In the genomic region with DNA sequence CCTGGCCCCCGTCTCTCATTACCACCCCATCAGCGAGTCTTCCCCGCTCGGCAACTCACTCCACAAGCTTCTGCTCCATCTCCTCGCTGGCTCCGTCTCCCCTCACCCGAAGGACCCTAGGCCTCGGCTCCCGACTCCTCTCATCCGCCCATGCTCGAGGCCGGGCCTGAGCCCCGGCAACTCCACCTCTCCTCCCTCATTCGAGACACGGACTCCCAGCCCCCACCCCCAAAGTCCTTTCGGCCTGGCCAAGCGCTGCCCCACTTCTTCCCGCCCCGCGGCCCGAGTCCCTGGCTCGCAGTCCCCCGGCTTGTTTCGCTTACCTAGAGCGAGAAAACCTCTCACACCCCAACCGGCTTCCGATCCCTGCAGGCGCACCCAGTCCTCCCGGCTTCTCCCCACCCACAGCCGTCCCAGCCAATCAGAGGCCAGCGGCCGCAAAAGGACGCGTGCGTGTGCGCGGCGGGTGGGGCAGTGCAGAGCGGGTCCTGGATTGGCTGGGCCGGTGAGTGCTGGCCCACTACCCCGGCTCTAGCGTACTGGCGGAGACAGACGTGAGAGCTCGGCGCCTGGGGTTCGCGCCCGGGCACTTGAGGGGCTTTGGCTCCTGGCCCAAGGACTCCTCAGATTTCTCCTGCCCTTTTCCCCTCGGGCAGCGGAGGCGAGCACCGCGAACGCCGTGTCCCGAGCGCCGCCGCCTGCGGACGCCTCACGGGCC, we compare ENCODE assay signal across 8 cellular contexts. TPM values are rescaled to one million over a fixed set of nuclear protein-coding genes. Genes with fewer than 3 reads are reported as not detected.
A peak's percentile ranks its signal among the peaks of the same experiment; 100 is the strongest.
DNase-seq lines count a peak whose midpoint lies in the region; ATAC-seq and TF ChIP-seq lines count a peak whose summit lies in the region.

A gene (minus strand): TSS at position 378 of the 718 bp plus-strand sequence. CDS start 10,237 bp downstream, outside the sequence.

- intact Hi-C loops in ascending aorta (cut with DNase I) = loop anchor here (2.0 kb wide), 2 partner anchors 23 to 31 kb away; a partner anchor contains a TSS
- intact Hi-C loops in right cardiac atrium (cut with DNase I) = no loop called here
- intact Hi-C loops in vagina (cut with DNase I) = no loop called here

- H3K4me3 ChIP-seq in ascending aorta = peak within 1 kb of the TSS; percentile 74 to 85
- peak within 1 kb of the TSS; percentile 74 for H3K4me3 ChIP-seq in right cardiac atrium (ENCODE audit: low read length)
- peak within 1 kb of the TSS; percentile 77 to 90 for H3K4me3 ChIP-seq in vagina

- peak; percentile 99 for ATAC-seq in GM18502 (IDR thresholded peaks at IDR 0.05; ENCODE audit: poor library complexity, unreplicated experiment)
- peak; percentile 96 for ATAC-seq in HG02970 (IDR thresholded peaks at IDR 0.05; ENCODE audit: low FRiP score, unreplicated experiment)
- ATAC-seq in right cardiac atrium = peak; percentile 100

- WGBS in right cardiac atrium = under 1% methylated on average over 63 of the region's 63 CpGs

- peak within 1 kb of the TSS; percentile 84 for H3K27ac Mint-ChIP-seq in T-helper 2 cell treated with Interferon-gamma antibody and Interleukin-4, amounts not matched to agents 5 μg/mL and 100 μg/mL, for 36 hours

- TF ChIP-seq CTCF in ascending aorta (IDR thresholded peaks at IDR 0.05) (no peak), vagina (IDR thresholded peaks at IDR 0.05) (no peak)

- H3K36me3 ChIP-seq in ascending aorta (no peaks in the 10 kb centered on the region), vagina (no peaks in the 10 kb centered on the region)

- H3K9me3 Mint-ChIP-seq in T-helper 2 cell treated with Interferon-gamma antibody and Interleukin-4, amounts not matched to agents 5 μg/mL and 100 μg/mL, for 36 hours = no peaks in the 10 kb centered on the region

- H3K36me3 Mint-ChIP-seq in T-helper 2 cell treated with Interferon-gamma antibody and Interleukin-4, amounts not matched to agents 5 μg/mL and 100 μg/mL, for 36 hours (ENCODE audit: low read depth) = peaks cover 15% of the 10 kb centered on the region

- peaks cover 0 to 34% of the 10 kb centered on the region in 2 donors for H3K4me1 ChIP-seq in ascending aorta
- peaks cover 5% of the 10 kb centered on the region for H3K4me1 ChIP-seq in right cardiac atrium (ENCODE audit: control insufficient read depth, insufficient read depth, low read length)
- peaks cover 46% of the 10 kb centered on the region for H3K4me1 ChIP-seq in vagina

- DNase-seq in NCI-H1930 (lab: John Stamatoyannopoulos, UW) (peak; percentile 75 to 81), ascending aorta (ENCODE audit: low spot score in 2 of 2) (peak; percentile 87 to 97), right cardiac atrium (peak; percentile 96 to 98 (median 98)), putamen (ENCODE audit: low spot score) (peak; percentile 98), vagina (ENCODE audit: extremely low spot score in 2 of 2) (peak in 1 of 2 donors; percentile 98)
- DNase-seq in T-helper 2 cell treated with Interferon-gamma antibody and Interleukin-4, amounts not matched to agents 5 μg/mL and 100 μg/mL, for 36 hours (ENCODE audit: low spot score) = peak; percentile 94

- H3K9me3 ChIP-seq in ascending aorta (no peaks in the 10 kb centered on the region), right cardiac atrium (ENCODE audit: control insufficient read depth, low read length) (no peaks in the 10 kb centered on the region), vagina (no peaks in the 10 kb centered on the region)

- H3K27me3 ChIP-seq in ascending aorta = no peaks in the 10 kb centered on the region
- H3K27me3 ChIP-seq in right cardiac atrium (ENCODE audit: control insufficient read depth, insufficient read depth) = no peaks in the 10 kb centered on the region
- no peaks in the 10 kb centered on the region for H3K27me3 ChIP-seq in vagina

- H3K4me3 Mint-ChIP-seq in T-helper 2 cell treated with Interferon-gamma antibody and Interleukin-4, amounts not matched to agents 5 μg/mL and 100 μg/mL, for 36 hours = peak within 1 kb of the TSS; percentile 96

- TF ChIP-seq POLR2A in vagina (IDR thresholded peaks at IDR 0.05) = peak; percentile 90 to 91

- H3K4me1 Mint-ChIP-seq in T-helper 2 cell treated with Interferon-gamma antibody and Interleukin-4, amounts not matched to agents 5 μg/mL and 100 μg/mL, for 36 hours (ENCODE audit: low read depth) = peaks cover 30% of the 10 kb centered on the region

- peaks cover 23% of the 10 kb centered on the region for H3K27me3 Mint-ChIP-seq in T-helper 2 cell treated with Interferon-gamma antibody and Interleukin-4, amounts not matched to agents 5 μg/mL and 100 μg/mL, for 36 hours (ENCODE audit: low read depth)

- H3K27ac ChIP-seq in ascending aorta (peak within 1 kb of the TSS; percentile 96 to 97), right cardiac atrium (ENCODE audit: low read length) (peak within 1 kb of the TSS; percentile 84), vagina (peak within 1 kb of the TSS; percentile 96)

RNA-seq across cellular contexts. Expression of the gene that starts here (rescaled TPM):
- total RNA-seq in ascending aorta (109 TPM), right cardiac atrium (100 to 1,000 TPM; 179 to 274 (median 239) TPM), vagina (173 TPM)
- polyA plus RNA-seq in right cardiac atrium = 348 TPM
